ENCODE assay signal across 21 cellular contexts in genomic region chr2:70598197-70598596, GRCh38. TPM values are rescaled to one million over a fixed set of nuclear protein-coding genes. Genes with fewer than 3 reads are reported as not detected.
DNase-seq lines count a peak whose midpoint lies in the region; ATAC-seq and TF ChIP-seq lines count a peak whose summit lies in the region.
"Had no signal": no experiment of that assay in that cellular context is flagged by ENCODE, and none has a peak within 500 bp of the region (broad histone marks: within the 10 kb centered on the region; RNA-seq: fewer than 3 reads in every experiment).

No MANE protein-coding gene starts in this region.

- H3K4me1 ChIP-seq in SK-N-SH (ENCODE audit: control insufficient read depth in 1 of 2, insufficient read depth in 2 of 2, low read depth in 1 of 2, low read length in 1 of 2) (peaks cover 0 to 4% of the 10 kb centered on the region in 2 experiments; a peak in 1 of 4 replicates), HEK293 (ENCODE audit: control insufficient read depth, insufficient read depth, low read length) (no peaks in the 10 kb centered on the region), mammary epithelial cell (ENCODE audit: insufficient read depth, low read length) (peaks cover 24% of the 10 kb centered on the region), thyroid gland (peaks cover 16 to 17% of the 10 kb centered on the region in 2 donors), PC-9 (replicated peaks; ENCODE audit: insufficient read depth) (peaks cover 25% of the 10 kb centered on the region)
- H3K4me1 ChIP-seq: BE2C, HAP-1 had no signal

- no peak for ATAC-seq in SK-N-SH treated with all-trans-retinoic acid at 6 μM for 48 hours
- ATAC-seq: GM12878, GM23338 had no signal

- H3F3A ChIP-seq in SK-N-SH (replicated peaks; ENCODE audit: insufficient read depth) = no peaks in the 10 kb centered on the region
- H3F3A ChIP-seq in PC-9 (ENCODE audit: insufficient read depth, low read depth) = peaks cover 34% of the 10 kb centered on the region

- BruUV-seq in mammary epithelial cell (replicated peaks; lab: Mats Ljungman, UMichigan) (no TSS peak), PC-9 (replicated peaks; lab: Mats Ljungman, UMichigan) (no TSS peak)

- TF ChIP-seq POLR2A in thyroid gland (IDR thresholded peaks at IDR 0.05) = no peak

- CTCF ChIA-PET in SK-N-SH (lab: Yijun Ruan, JAX) = interaction anchor here (0.6 to 1.3 kb wide), 4 partner anchors 19 to 191 kb away, joined by 3 read pairs; no protein-coding TSS in a partner anchor
- CTCF ChIA-PET in HEK293 (lab: Yijun Ruan, JAX) = no interaction called here
- CTCF ChIA-PET in mammary epithelial cell (lab: Charles Lee; ENCODE audit: low non-redundant PET) = no interaction called here
- CTCF ChIA-PET in PC-9 (lab: Charles Lee) = no interaction called here

- in situ Hi-C loops in mammary epithelial cell (cut with MboI; ENCODE audit: low sequenced_read_pairs in 2 of 2) = no loop called here

- H3K9me3 ChIP-seq in SK-N-SH (no peaks in the 10 kb centered on the region), HEK293 (ENCODE audit: control insufficient read depth, insufficient read depth, low read depth, low read length) (no peaks in the 10 kb centered on the region; the same call in 1 of the 2 replicates), mammary epithelial cell (replicated peaks; ENCODE audit: insufficient read depth, low read length) (no peaks in the 10 kb centered on the region), thyroid gland (no peaks in the 10 kb centered on the region), PC-9 (ENCODE audit: insufficient read depth, low read depth) (no peaks in the 10 kb centered on the region)
- H3K9me3 ChIP-seq: BE2C, HAP-1 had no signal

- TF ChIP-seq RAD21 in SK-N-SH (IDR thresholded peaks at IDR 0.05; ENCODE audit: low read length) = no peak

- no peak overlapping the region for H3K27ac ChIP-seq in SK-N-SH (ENCODE audit: low read depth in 2 of 2, low read length in 1 of 2)
- no peak overlapping the region for H3K27ac ChIP-seq in HEK293 (ENCODE audit: extremely low read depth, low read depth, low read length)
- peak overlapping the region; percentile 92 for H3K27ac ChIP-seq in mammary epithelial cell (ENCODE audit: insufficient read depth, low read depth, low read length)
- peak overlapping the region in 2 of 3 donors; percentile 87 to 96 for H3K27ac ChIP-seq in thyroid gland
- H3K27ac ChIP-seq in PC-9 = no peak overlapping the region
- H3K27ac ChIP-seq: 22Rv1; BLaER1 treated with 17β-estradiol and CSF1 and Interleukin-3, amounts not matched to agents 10 nM and 100 nM had no signal

- H4K20me1 ChIP-seq in SK-N-SH (ENCODE audit: insufficient read depth) = no peaks in the 10 kb centered on the region
- no peaks in the 10 kb centered on the region for H4K20me1 ChIP-seq in mammary epithelial cell (ENCODE audit: insufficient read depth, low read length)
- H4K20me1 ChIP-seq in PC-9 (ENCODE audit: insufficient read depth) = no peaks in the 10 kb centered on the region
- H4K20me1 ChIP-seq: BLaER1 treated with 17β-estradiol and CSF1 and Interleukin-3, amounts not matched to agents 10 nM and 100 nM had no signal

- TF ChIP-seq EP300 in SK-N-SH (IDR thresholded peaks at IDR 0.05; ENCODE audit: borderline replicate concordance in 1 of 2, low read depth in 1 of 2, low read length in 1 of 2) = no peak

- no peaks in the 10 kb centered on the region for H3K79me2 ChIP-seq in SK-N-SH (ENCODE audit: insufficient read depth)
- H3K79me2 ChIP-seq in mammary epithelial cell (ENCODE audit: insufficient read depth, low read length) = no peaks in the 10 kb centered on the region
- no peaks in the 10 kb centered on the region for H3K79me2 ChIP-seq in PC-9 (ENCODE audit: low read depth)

- 6% methylated on average over 1 of the region's 1 CpG for WGBS in SK-N-SH (ENCODE audit: low lambda C conversion rate)
- 100% methylated on average over 1 of the region's 1 CpG for WGBS in mammary epithelial cell (ENCODE audit: low coverage, missing lambda C conversion rate)
- 63 to 77% methylated on average over 1 of the region's 1 CpG for WGBS in thyroid gland, 2 donors

- dilution Hi-C loops in mammary epithelial cell (cut with HindIII; ENCODE audit: low sequenced_read_pairs) = no loop called here

- H2AFZ ChIP-seq in SK-N-SH (ENCODE audit: low read depth) (no peak overlapping the region), mammary epithelial cell (ENCODE audit: low read depth, low read length) (no peak overlapping the region), PC-9 (no peak overlapping the region)

- no peak overlapping the region for H3K4me2 ChIP-seq in SK-N-SH
- no peak overlapping the region for H3K4me2 ChIP-seq in mammary epithelial cell (ENCODE audit: insufficient read depth, low read depth, low read length)
- no peak overlapping the region for H3K4me2 ChIP-seq in PC-9
- H3K4me2 ChIP-seq: BLaER1 treated with 17β-estradiol and CSF1 and Interleukin-3, amounts not matched to agents 10 nM and 100 nM; GM23338 had no signal

- DNase-seq in SK-N-SH = no peak
- DNase-seq in mammary epithelial cell = no peak
- no peak for DNase-seq in thyroid gland
- DNase-seq in PC-9 = no peak
- DNase-seq in NCI-H1417 (lab: John Stamatoyannopoulos, UW) = no peak
- DNase-seq in NK-92 treated with Interleukin-12 subunit alpha and Interleukin-12 subunit beta, amount 100 ng/mL, for 24 hours (lab: John Stamatoyannopoulos, UW) = no peak
- DNase-seq: AML-193; BE2C; CD4-positive, alpha-beta T cell; CD8-positive, alpha-beta memory T cell; DMS 273 treated with DMSO at 0.1 percent for 48 hours; DMS79; EL; GDM1 had no signal

- H3K36me3 ChIP-seq in SK-N-SH (replicated peaks in 1 of 2; ENCODE audit: control insufficient read depth in 1 of 2, insufficient read depth in 2 of 2, low read length in 1 of 2) (no peaks in the 10 kb centered on the region), HEK293 (ENCODE audit: control insufficient read depth in 2 of 2, insufficient read depth in 1 of 2, low read length in 2 of 2) (no peaks in the 10 kb centered on the region), mammary epithelial cell (ENCODE audit: insufficient read depth, low read length) (no peaks in the 10 kb centered on the region), thyroid gland (no peaks in the 10 kb centered on the region), PC-9 (ENCODE audit: low read depth) (no peaks in the 10 kb centered on the region)
- H3K36me3 ChIP-seq: BE2C; BLaER1 treated with 17β-estradiol and CSF1 and Interleukin-3, amounts not matched to agents 10 nM and 100 nM; HAP-1 had no signal

- H3K4me3 ChIP-seq in SK-N-SH (ENCODE audit: low read depth in 2 of 2, low read length in 1 of 2) (no peak overlapping the region), HEK293 (ENCODE audit: low read depth, low read length) (no peak overlapping the region), mammary epithelial cell (replicated peaks in 1 of 3; ENCODE audit: insufficient read depth in 1 of 3, low read depth in 2 of 3, low read length in 3 of 3) (no peak overlapping the region), thyroid gland (replicated peaks in 1 of 3) (no peak overlapping the region), PC-9 (no peak overlapping the region)
- H3K4me3 ChIP-seq: BLaER1 treated with 17β-estradiol and CSF1 and Interleukin-3, amounts not matched to agents 10 nM and 100 nM; GM12878; GM23338; HAP-1 had no signal

- H3K9ac ChIP-seq in SK-N-SH = no peak overlapping the region
- H3K9ac ChIP-seq in mammary epithelial cell (ENCODE audit: insufficient read depth, low read length) = no peak overlapping the region
- H3K9ac ChIP-seq: BLaER1 treated with 17β-estradiol and CSF1 and Interleukin-3, amounts not matched to agents 10 nM and 100 nM had no signal

- H3K9me2 ChIP-seq in SK-N-SH (no peaks in the 10 kb centered on the region), PC-9 (ENCODE audit: insufficient read depth) (no peaks in the 10 kb centered on the region)

- H3K27me3 ChIP-seq in SK-N-SH (ENCODE audit: insufficient read depth) = no peaks in the 10 kb centered on the region
- H3K27me3 ChIP-seq in mammary epithelial cell (ENCODE audit: insufficient read depth, low read length) = no peaks in the 10 kb centered on the region
- no peaks in the 10 kb centered on the region for H3K27me3 ChIP-seq in thyroid gland
- H3K27me3 ChIP-seq in PC-9 (ENCODE audit: insufficient read depth, low read depth) = no peaks in the 10 kb centered on the region
- H3K27me3 ChIP-seq: BE2C; BLaER1 treated with 17β-estradiol and CSF1 and Interleukin-3, amounts not matched to agents 10 nM and 100 nM had no signal

- intact Hi-C loops in mammary epithelial cell (cut with micrococcal nuclease) = no loop called here
- intact Hi-C loops in thyroid gland (cut with DNase I) = no loop called here
- intact Hi-C loops in PC-9 (cut with micrococcal nuclease; ENCODE audit: unreplicated experiment) = no loop called here

- TF ChIP-seq CTCF in SK-N-SH (IDR thresholded peaks at IDR 0.05) (no peak), HEK293 (tag by site-specific recombination; IDR thresholded peaks at IDR 0.05) (no peak), mammary epithelial cell (conservative IDR thresholded peaks at IDR 0.05 in 1 of 2, IDR thresholded peaks at IDR 0.05 in 1 of 2; ENCODE audit: extremely low read depth in 1 of 2, insufficient read depth in 1 of 2, low read depth in 1 of 2, low read length in 2 of 2) (no peak), thyroid gland (IDR thresholded peaks at IDR 0.05) (no peak), PC-9 (conservative IDR thresholded peaks at IDR 0.05) (no peak)

- POLR2A ChIA-PET in SK-N-SH (lab: Yijun Ruan, JAX) (no interaction called here), HEK293 (lab: Yijun Ruan, JAX) (no interaction called here), PC-9 (lab: Charles Lee; ENCODE audit: unreplicated experiment) (no interaction called here)

TF ChIP-seq in SK-N-SH treated with all-trans-retinoic acid at 6 μM for 48 hours, 23 proteins besides CTCF, POLR2A, EP300 and RAD21:
- peak; percentile 98 for TF ChIP-seq ZNF8 (CRISPR knock-in tag; IDR thresholded peaks at IDR 0.05)
- TF ChIP-seq ARNTL (CRISPR knock-in tag; IDR thresholded peaks at IDR 0.05; ENCODE audit: borderline replicate concordance, low read depth) = no peak
- TF ChIP-seq ZNF70 (CRISPR knock-in tag; IDR thresholded peaks at IDR 0.05) = no peak

TF ChIP-seq in HEK293, 187 proteins besides CTCF, POLR2A, EP300 and RAD21 (continues in another document):
- peak; percentile 60 for TF ChIP-seq ZNF146 (tag by site-specific recombination; IDR thresholded peaks at IDR 0.05)

RNA-seq across cellular contexts. Expression of gene TGFA, which starts 44.6 kb away (rescaled TPM):
- polyA plus RNA-seq in SK-N-SH (2012; rRNA removed) = not detected in 2 replicates
- 0.01 TPM in 1 of 2 replicates, not detected in the other for polyA plus RNA-seq in SK-N-SH (2012; cell fraction: cytosol; rRNA removed)
- polyA plus RNA-seq in SK-N-SH (2012; cell fraction: nucleus; rRNA removed) = not detected in 2 replicates
- total RNA-seq in mammary epithelial cell = 100 to 1,000 TPM in 1 of 2 donors, 10 to 100 TPM in 1; 59.2 to 126 TPM
- polyA plus RNA-seq in mammary epithelial cell = 82.0 TPM
- polyA minus RNA-seq in mammary epithelial cell = 88.0 TPM
- total RNA-seq in thyroid gland = 10 to 100 TPM; 12.9 to 23.0 (median 18.6) TPM
- 27.7 and 36.4 TPM in 2 replicates for total RNA-seq in PC-9 (2021)

Comparison
In these comparisons a context has a peak if more than half of its experiments do, and no peak if none do; other contexts are left out.
1. H3K27ac ChIP-seq: peak in mammary epithelial cell (single experiment) and thyroid gland (2 of 3); none in SK-N-SH (0 of 2), HEK293 (single experiment) and PC-9 (single experiment).